Comparison of ENCODE assay signal across 16 cellular contexts in genomic region chr18:49613141-49613641, GRCh38. TPM values are rescaled to one million over a fixed set of nuclear protein-coding genes. Genes with fewer than 3 reads are reported as not detected.
A peak's percentile ranks its signal among the peaks of the same experiment; 100 is the strongest.
DNase-seq lines count a peak whose midpoint lies in the region; ATAC-seq, FAIRE-seq and TF ChIP-seq lines count a peak whose summit lies in the region.
"Had no signal": no experiment of that assay in that cellular context is flagged by ENCODE, and none has a peak within 500 bp of the region (broad histone marks: within the 10 kb centered on the region; RNA-seq: fewer than 3 reads in every experiment).

No MANE protein-coding gene starts in this region.

- no CpG with 5 or more reads among the region's 7 CpGs for WGBS in iPS DF 6.9 (ENCODE audit: insufficient coverage, insufficient read length)
- WGBS in transverse colon (ENCODE audit: low coverage in 1 of 2), 2 donors, result 60 to 68% methylated on average over 1 to 7 of the region's 7 CpGs

- H3K4me2 ChIP-seq in OCI-LY3 (ENCODE audit: low read length), result peak overlapping the region; percentile 83

- H3K27me3 ChIP-seq in HUES48 (ENCODE audit: control insufficient read depth, insufficient read depth, low read length), result peaks cover 4% of the 10 kb centered on the region; the same call in 1 of the 2 replicates
- H3K27me3 ChIP-seq in OCI-LY3 (ENCODE audit: low read depth, low read length), result peaks cover 32% of the 10 kb centered on the region
- no peaks in the 10 kb centered on the region for H3K27me3 ChIP-seq in iPS DF 6.9 (ENCODE audit: control insufficient read depth, insufficient read depth, low read length)
- no peaks in the 10 kb centered on the region for H3K27me3 ChIP-seq in transverse colon
- H3K27me3 ChIP-seq: MG63, stomach had no signal

- no peak for FAIRE-seq in GM12892 (lab: Jason Lieb, UNC)

- TF ChIP-seq POLR2A in GM12892 (IDR thresholded peaks at IDR 0.05; ENCODE audit: low read depth, low read length) (no peak), transverse colon (IDR thresholded peaks at IDR 0.05) (no peak)

- H3K9ac ChIP-seq in HUES48 (ENCODE audit: low read depth, low read length) (no peak overlapping the region), OCI-LY3 (ENCODE audit: low read length) (no peak overlapping the region)

- no peaks in the 10 kb centered on the region for H3K79me2 ChIP-seq in OCI-LY3 (ENCODE audit: low read length)

- H3K4me1 ChIP-seq in HUES48 (ENCODE audit: control insufficient read depth, insufficient read depth, low read length) (peaks cover 22% of the 10 kb centered on the region), OCI-LY3 (ENCODE audit: low read length) (peaks cover 16% of the 10 kb centered on the region), iPS DF 6.9 (ENCODE audit: control insufficient read depth, insufficient read depth, low read length) (peaks cover 13% of the 10 kb centered on the region), transverse colon (peaks cover 0 to 12% (median 4%) of the 10 kb centered on the region in 4 donors)

- H3K4me3 ChIP-seq in HUES48 (ENCODE audit: low read depth, low read length), result peak overlapping the region; percentile 24
- H3K4me3 ChIP-seq in OCI-LY3 (ENCODE audit: low read length), result peak overlapping the region; percentile 67; the same call in 1 of the 2 replicates
- no peak overlapping the region for H3K4me3 ChIP-seq in iPS DF 6.9 (ENCODE audit: low read length)
- no peak overlapping the region for H3K4me3 ChIP-seq in transverse colon
- H3K4me3 ChIP-seq: GM12878, MG63, prostate gland, stomach had no signal

- ATAC-seq in GM21723 (IDR thresholded peaks at IDR 0.05; ENCODE audit: unreplicated experiment), result no peak
- ATAC-seq: left lobe of liver had no signal

- TF ChIP-seq EP300 in transverse colon (IDR thresholded peaks at IDR 0.05; ENCODE audit: low read depth), result no peak

- no peak overlapping the region for H2AFZ ChIP-seq in OCI-LY3 (ENCODE audit: low read depth, low read length)

- peak overlapping the region; percentile 87 for H3K27ac ChIP-seq in HUES48 (ENCODE audit: low read depth, low read length)
- no peak overlapping the region for H3K27ac ChIP-seq in OCI-LY3 (ENCODE audit: low read length)
- H3K27ac ChIP-seq in iPS DF 6.9 (ENCODE audit: low read length), result no peak overlapping the region
- H3K27ac ChIP-seq in transverse colon, result no peak overlapping the region
- H3K27ac ChIP-seq: prostate gland, stomach had no signal

- H3K36me3 ChIP-seq in HUES48 (ENCODE audit: control insufficient read depth, insufficient read depth, low read length), result no peaks in the 10 kb centered on the region
- H3K36me3 ChIP-seq in OCI-LY3 (replicated peaks; ENCODE audit: low read depth, low read length), result no peaks in the 10 kb centered on the region
- H3K36me3 ChIP-seq in iPS DF 6.9 (ENCODE audit: control insufficient read depth, insufficient read depth, low read length), result no peaks in the 10 kb centered on the region
- no peaks in the 10 kb centered on the region for H3K36me3 ChIP-seq in transverse colon
- H3K36me3 ChIP-seq: MG63, prostate gland, stomach had no signal

- H3K9me3 ChIP-seq in HUES48 (ENCODE audit: control insufficient read depth, insufficient read depth, low read length) (no peaks in the 10 kb centered on the region), OCI-LY3 (ENCODE audit: insufficient read depth, low read length) (no peaks in the 10 kb centered on the region), iPS DF 6.9 (ENCODE audit: control insufficient read depth, insufficient read depth, low read length) (no peaks in the 10 kb centered on the region), transverse colon (no peaks in the 10 kb centered on the region)
- H3K9me3 ChIP-seq: MG63, prostate gland, stomach had no signal

- in situ Hi-C loops in transverse colon (cut with MboI; ENCODE audit: low pct_ligation_motif_present in 1 of 4, low pct_unique_long_range_greater_than_20kb in 1 of 4, low sequenced_read_pairs in 3 of 4), result no loop called here

- intact Hi-C loops in transverse colon (cut with DNase I; ENCODE audit: low total_unique reads), result no loop called here

- H4K20me1 ChIP-seq in OCI-LY3 (ENCODE audit: insufficient read depth, low read length), result no peaks in the 10 kb centered on the region

- TF ChIP-seq CTCF in OCI-LY3 (IDR thresholded peaks at IDR 0.05; ENCODE audit: low read depth, low read length), result no peak
- TF ChIP-seq CTCF in transverse colon (IDR thresholded peaks at IDR 0.05), result no peak

- DNase-seq in iPS DF 6.9 (ENCODE audit: low read depth, low spot score), result peak; percentile 41
- peak; percentile 88 for DNase-seq in renal cortical epithelial cell (ENCODE audit: low read depth)
- no peak for DNase-seq in GM12892 (ENCODE audit: insufficient read length)
- no peak for DNase-seq in transverse colon
- DNase-seq in DMS153 (lab: John Stamatoyannopoulos, UW), result no peak
- DNase-seq: activated gamma-delta T cell treated with Interleukin-2 at 50 U/mL for 16 hours; MG63; stimulated activated CD4-positive, alpha-beta T cell treated with anti-CD3 and anti-CD28 coated beads, Interleukin-4, amount 100 ng/mL, for 4 hours; stomach; T-helper 1 cell had no signal

RNA-seq across cellular contexts. Expression of gene LIPG, which starts 51.3 kb away (rescaled TPM):
- total RNA-seq in renal cortical epithelial cell (61.1 and 61.4 TPM in 2 replicates), transverse colon (10 to 100 TPM in 1 of 4 donors, 1 to 10 TPM in 3; 4.9 to 11.5 (median 6.9) TPM)
- polyA plus RNA-seq in GM12892 (2012; ENCODE audit: missing spikeins), result 0.40 TPM

Comparison
In these comparisons a context has a peak if more than half of its experiments do, and no peak if none do; other contexts are left out.
1. H3K4me3 ChIP-seq: peak in HUES48 (single experiment) and OCI-LY3 (single experiment); none in iPS DF 6.9 (single experiment) and transverse colon (0 of 4).
2. DNase-seq: peak in iPS DF 6.9 (single experiment) and renal cortical epithelial cell (single experiment); none in GM12892 (single experiment), transverse colon (single experiment) and DMS153 (single experiment).